In the genomic region with DNA sequence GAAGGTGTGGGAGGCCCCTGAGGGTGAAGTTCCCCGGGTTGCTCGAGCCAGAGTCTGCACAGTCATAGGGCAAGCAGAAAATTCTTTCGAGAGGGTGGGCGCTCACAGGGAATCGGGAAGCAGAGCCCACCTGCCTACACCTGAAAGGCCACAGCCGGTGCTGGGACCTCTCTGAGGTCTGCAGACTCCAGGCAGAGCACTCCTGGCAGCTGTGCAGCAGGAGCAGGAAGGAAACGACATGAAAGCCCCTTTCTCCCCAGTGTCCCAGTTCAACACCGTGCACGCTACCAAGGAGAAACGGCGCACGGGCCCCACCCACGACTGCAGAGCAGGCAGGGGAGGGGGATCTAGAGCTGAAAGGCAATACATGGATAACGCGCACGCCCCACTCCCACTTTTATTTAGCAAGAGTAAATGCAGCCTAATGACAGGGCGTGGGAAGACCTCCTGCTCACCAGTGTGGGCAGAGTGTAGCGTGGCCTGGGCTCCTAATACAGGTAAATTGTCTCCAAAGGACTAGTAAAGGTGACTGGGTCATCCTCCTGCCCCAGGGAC, we compare ENCODE assay signal across 2 cellular contexts.
TF ChIP-seq lines count a peak whose summit lies in the region.

No MANE protein-coding gene starts in this region.

TF ChIP-seq in HEK293, 187 proteins besides CTCF, POLR2A, EP300 and RAD21:
- TF ChIP-seq ZFHX2 (tag by site-specific recombination; conservative IDR thresholded peaks at IDR 0.05) (peak; percentile 33; the same call in 1 of the 2 replicates), ZSCAN16 (tag by site-specific recombination; IDR thresholded peaks at IDR 0.05) (no peak), EGR2 (tag by site-specific recombination; IDR thresholded peaks at IDR 0.05; ENCODE audit: low read depth) (0 out of 2 replicates have a peak, but pooled peaks have one; percentile 21)

TF ChIP-seq in GM12878, 131 proteins besides CTCF, POLR2A, EP300 and RAD21:
- TF ChIP-seq, protein P1, sequence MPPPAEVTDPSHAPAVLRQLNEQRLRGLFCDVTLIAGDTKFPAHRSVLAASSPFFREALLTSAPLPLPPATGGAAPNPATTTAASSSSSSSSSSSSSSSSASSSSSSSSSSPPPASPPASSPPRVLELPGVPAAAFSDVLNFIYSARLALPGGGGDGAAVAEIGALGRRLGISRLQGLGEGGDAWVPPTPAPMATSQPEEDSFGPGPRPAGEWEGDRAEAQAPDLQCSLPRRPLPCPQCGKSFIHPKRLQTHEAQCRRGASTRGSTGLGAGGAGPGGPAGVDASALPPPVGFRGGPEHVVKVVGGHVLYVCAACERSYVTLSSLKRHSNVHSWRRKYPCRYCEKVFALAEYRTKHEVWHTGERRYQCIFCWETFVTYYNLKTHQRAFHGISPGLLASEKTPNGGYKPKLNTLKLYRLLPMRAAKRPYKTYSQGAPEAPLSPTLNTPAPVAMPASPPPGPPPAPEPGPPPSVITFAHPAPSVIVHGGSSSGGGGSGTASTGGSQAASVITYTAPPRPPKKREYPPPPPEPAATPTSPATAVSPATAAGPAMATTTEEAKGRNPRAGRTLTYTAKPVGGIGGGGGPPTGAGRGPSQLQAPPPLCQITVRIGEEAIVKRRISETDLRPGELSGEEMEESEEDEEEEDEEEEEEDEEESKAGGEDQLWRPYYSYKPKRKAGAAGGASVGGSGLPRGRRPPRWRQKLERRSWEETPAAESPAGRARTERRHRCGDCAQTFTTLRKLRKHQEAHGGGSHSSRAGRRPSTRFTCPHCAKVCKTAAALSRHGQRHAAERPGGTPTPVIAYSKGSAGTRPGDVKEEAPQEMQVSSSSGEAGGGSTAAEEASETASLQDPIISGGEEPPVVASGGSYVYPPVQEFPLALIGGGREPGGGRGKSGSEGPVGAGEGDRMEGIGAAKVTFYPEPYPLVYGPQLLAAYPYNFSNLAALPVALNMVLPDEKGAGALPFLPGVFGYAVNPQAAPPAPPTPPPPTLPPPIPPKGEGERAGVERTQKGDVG (CRISPR knock-in tag; IDR thresholded peaks at IDR 0.05): no peak
